ENCODE assay signal across 15 cellular contexts in genomic region chr4:2402941-2403340, GRCh38. TPM values are rescaled to one million over a fixed set of nuclear protein-coding genes. Genes with fewer than 3 reads are reported as not detected.
DNase-seq lines count a peak whose midpoint lies in the region; ATAC-seq and TF ChIP-seq lines count a peak whose summit lies in the region.
"Had no signal": no experiment of that assay in that cellular context is flagged by ENCODE, and none has a peak within 500 bp of the region (broad histone marks: within the 10 kb centered on the region; RNA-seq: fewer than 3 reads in every experiment).

No MANE protein-coding gene starts in this region.

- TF ChIP-seq POLR2A in vagina (IDR thresholded peaks at IDR 0.05), result no peak

- H3K4me3 Mint-ChIP-seq in T-cell, result peak overlapping the region in 2 of 3 donors; percentile 77 to 84

- no peak overlapping the region for H2AFZ ChIP-seq in hepatocyte

- H3K27me3 Mint-ChIP-seq in T-cell, result no peaks in the 10 kb centered on the region

- no peak for ATAC-seq in T-cell (replicated peaks in 1 of 4)

- peaks cover 3% of the 10 kb centered on the region for H3K36me3 Mint-ChIP-seq in T-cell

- H3K4me1 Mint-ChIP-seq in T-cell, result peaks cover 29 to 59% (median 32%) of the 10 kb centered on the region in 3 donors

- intact Hi-C loops in vagina (cut with DNase I), result no loop called here

- TF ChIP-seq CTCF in C4-2B (conservative IDR thresholded peaks at IDR 0.05) (no peak), hepatocyte (IDR thresholded peaks at IDR 0.05; ENCODE audit: poor library complexity) (no peak), vagina (IDR thresholded peaks at IDR 0.05) (no peak)

- no peaks in the 10 kb centered on the region for H3K27me3 ChIP-seq in hepatocyte
- H3K27me3 ChIP-seq in vagina, result no peaks in the 10 kb centered on the region

- H3K4me2 ChIP-seq in hepatocyte, result peak overlapping the region; percentile 80

- no peaks in the 10 kb centered on the region for H4K20me1 ChIP-seq in hepatocyte (ENCODE audit: insufficient read depth, poor library complexity, severe bottlenecking)

- no peak overlapping the region for H3K27ac Mint-ChIP-seq in T-cell

- no peaks in the 10 kb centered on the region for H3K9me3 ChIP-seq in hepatocyte (ENCODE audit: low read depth)
- no peaks in the 10 kb centered on the region for H3K9me3 ChIP-seq in vagina

- no peaks in the 10 kb centered on the region for H3K79me2 ChIP-seq in hepatocyte

- H3K27ac ChIP-seq in C4-2B (peak overlapping the region; percentile 30), hepatocyte (no peak overlapping the region), vagina (no peak overlapping the region)

- no peaks in the 10 kb centered on the region for H3K9me3 Mint-ChIP-seq in T-cell

- no peak for DNase-seq in T-cell
- DNase-seq in hepatocyte (ENCODE audit: low spot score), result no peak
- DNase-seq in nucleus accumbens (lab: John Stamatoyannopoulos, UW), result peak in 31 of 56 donors; percentile 12 to 67 (median 41)
- DNase-seq in vagina (ENCODE audit: extremely low spot score in 2 of 2), result no peak
- no peak for DNase-seq in glomerular visceral epithelial cell (ENCODE audit: extremely low spot score)
- DNase-seq in HuH-7 (ENCODE audit: low spot score), result no peak
- no peak for DNase-seq in A172 (ENCODE audit: low spot score)
- DNase-seq: cortex of kidney, KBM-7, NCI-H1436 treated with DMSO at 0.1 percent for 48 hours, NCI-H69, SHP77 treated with DMSO at 0.1 percent for 48 hours had no signal

- CTCF ChIA-PET in T-cell (lab: Charles Lee), result interaction anchor here in 1 of 2 donors (1.7 kb wide), 1 partner anchor 10 kb away, joined by 11 read pairs; no protein-coding TSS in a partner anchor

- H3K4me3 ChIP-seq in hepatocyte (no peak overlapping the region), vagina (no peak overlapping the region)
- H3K4me3 ChIP-seq: GM12878 had no signal

- H3K4me1 ChIP-seq in hepatocyte (ENCODE audit: insufficient read depth) (peaks cover 4% of the 10 kb centered on the region), vagina (peaks cover 16% of the 10 kb centered on the region)

- 80% methylated on average over 7 of the region's 7 CpGs for WGBS in hepatocyte (ENCODE audit: low lambda C conversion rate, missing lambda C conversion rate)

- H3K36me3 ChIP-seq in hepatocyte (replicated peaks; ENCODE audit: insufficient read depth, low read depth) (no peaks in the 10 kb centered on the region), vagina (no peaks in the 10 kb centered on the region)

- no peaks in the 10 kb centered on the region for H3K9me2 ChIP-seq in hepatocyte (replicated peaks; ENCODE audit: insufficient read depth)

- POLR2A ChIA-PET in T-cell (lab: Charles Lee), result interaction anchor here (0.5 to 1.0 kb wide), 2 partner anchors 12 to 167 kb away, joined by 3 to 4 read pairs; no protein-coding TSS in a partner anchor

RNA-seq across cellular contexts. Expression of gene ZFYVE28, which starts 15.5 kb away (rescaled TPM):
- 10 to 100 TPM; 33.4 to 56.2 (median 45.4) TPM for total RNA-seq in T-cell
- total RNA-seq in hepatocyte, result 0.60 and 2.2 TPM in 2 replicates
- polyA plus RNA-seq in hepatocyte, result 3.1 and 3.4 TPM in 2 replicates
- 11.3 TPM for total RNA-seq in vagina
- 0.89 and 3.4 TPM in 2 replicates for total RNA-seq in A172 (2014; rRNA removed; shearing (Covaris generic))

RNA-seq across cellular contexts. Expression of gene CFAP99, which starts 15.8 kb away (rescaled TPM):
- total RNA-seq in T-cell, result under 1 TPM in 3 of 5 donors, not detected in 2; 0.09 to 0.20 (median 0.13) TPM
- 0.04 TPM in 1 of 2 replicates, not detected in the other for total RNA-seq in hepatocyte
- 0.09 TPM in 1 of 2 replicates, not detected in the other for polyA plus RNA-seq in hepatocyte
- total RNA-seq in vagina, result not detected
- not detected in 2 replicates for total RNA-seq in A172 (2014; rRNA removed; shearing (Covaris generic))
- total RNA-seq: GM12878 had no signal
- polyA plus RNA-seq: GM12878, keratinocyte had no signal

Comparison
In these comparisons a context has a peak if more than half of its experiments do, and no peak if none do; other contexts are left out.
1. DNase-seq: peak in nucleus accumbens (31 of 56); none in T-cell (0 of 34), hepatocyte (single experiment), vagina (0 of 2), glomerular visceral epithelial cell (single experiment), HuH-7 (single experiment) and A172 (single experiment).